8 cellular contexts compared by ENCODE assay signal in genomic region chr9:111759762-111760639, GRCh38.
A peak's percentile ranks its signal among the peaks of the same experiment; 100 is the strongest.
DNase-seq lines count a peak whose midpoint lies in the region; ATAC-seq, FAIRE-seq and TF ChIP-seq lines count a peak whose summit lies in the region.

No MANE protein-coding gene starts in this region.

- no peaks in the 10 kb centered on the region for H3K27me3 ChIP-seq in neutrophil

- no peak for TF ChIP-seq POLR2A in GM18505 (IDR thresholded peaks at IDR 0.05; ENCODE audit: borderline replicate concordance, extremely low read depth, insufficient read depth, insufficient read length)

- peak; percentile 99 for FAIRE-seq in A204.1 (lab: Jason Lieb, UNC)

- H3K36me3 ChIP-seq in neutrophil, result no peaks in the 10 kb centered on the region

- H3K4me3 ChIP-seq in fibroblast of pulmonary artery (replicated peaks; ENCODE audit: low read depth, low read length), result no peak overlapping the region
- no peak overlapping the region for H3K4me3 ChIP-seq in neutrophil (ENCODE audit: low read depth in 1 of 2, low read length in 1 of 2)

- peaks cover 3 to 10% of the 10 kb centered on the region in 2 experiments for H3K4me1 ChIP-seq in neutrophil (ENCODE audit: control insufficient read depth in 1 of 2, insufficient read depth in 1 of 2, low read depth in 1 of 2, low read length in 1 of 2)

- TF ChIP-seq CTCF in GM10266 (IDR thresholded peaks at IDR 0.05; ENCODE audit: control insufficient read depth, insufficient read depth, low read depth, missing control alignments) (peak; percentile 62), fibroblast of pulmonary artery (IDR thresholded peaks at IDR 0.05; ENCODE audit: low read length, missing control alignments) (peak; percentile 65), neutrophil (IDR thresholded peaks at IDR 0.05) (peak; percentile 36)

- peak; percentile 64 for ATAC-seq in HG03432 (IDR thresholded peaks at IDR 0.05; ENCODE audit: unreplicated experiment)
- ATAC-seq in GM18505 (IDR thresholded peaks at IDR 0.05; ENCODE audit: unreplicated experiment), result no peak

- no peaks in the 10 kb centered on the region for H3K9me3 ChIP-seq in neutrophil

- H3K27ac ChIP-seq in neutrophil, result no peak overlapping the region

- DNase-seq in GM10266 (ENCODE audit: extremely low spot score) (peak; percentile 40), NCI-H524 treated with DMSO at 0.1 percent for 48 hours (lab: John Stamatoyannopoulos, UW) (peak; percentile 39), fibroblast of pulmonary artery (ENCODE audit: low read depth) (peak; percentile 96)
- DNase-seq in activated CD4-positive, alpha-beta T cell treated with anti-CD3 and anti-CD28 coated beads, Interleukin-2, amount 50 U/mL, for 4 hours, result peak; percentile 26 to 28

Comparison
In these comparisons a context has a peak if more than half of its experiments do, and no peak if none do; other contexts are left out.
1. DNase-seq: peak in every context shown above with its lines; median percentile 96 in fibroblast of pulmonary artery; 40 in GM10266; 39 in NCI-H524 treated with DMSO at 0.1 percent for 48 hours; 27 in activated CD4-positive, alpha-beta T cell treated with anti-CD3 and anti-CD28 coated beads, Interleukin-2, amount 50 U/mL, for 4 hours.